ENCODE assay signal across 1 cellular context in the genomic region with DNA sequence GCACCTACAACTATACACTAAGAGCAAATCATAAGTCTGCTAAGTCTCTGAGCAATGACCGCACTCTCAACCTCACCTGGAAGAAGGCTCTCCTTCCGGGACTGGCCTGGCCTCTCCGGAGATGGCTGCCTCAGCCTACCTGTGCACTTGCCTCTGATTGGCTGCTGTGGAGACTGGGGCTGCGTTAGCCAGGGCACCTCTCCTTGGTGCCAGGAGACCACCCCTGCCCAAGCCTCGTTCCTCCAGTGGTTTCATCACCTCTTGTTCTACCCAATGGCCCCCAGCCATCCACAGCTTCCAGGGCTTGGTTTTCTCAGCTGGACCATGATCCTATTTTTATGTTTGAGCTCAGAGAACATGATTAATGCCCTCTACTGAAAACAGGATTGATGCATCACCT.
TF ChIP-seq lines count a peak whose summit lies in the region.

No MANE protein-coding gene starts in this region.

TF ChIP-seq in GM12878, 131 proteins besides CTCF, POLR2A, EP300 and RAD21 (continued from another document):
- TF ChIP-seq, protein P1, sequence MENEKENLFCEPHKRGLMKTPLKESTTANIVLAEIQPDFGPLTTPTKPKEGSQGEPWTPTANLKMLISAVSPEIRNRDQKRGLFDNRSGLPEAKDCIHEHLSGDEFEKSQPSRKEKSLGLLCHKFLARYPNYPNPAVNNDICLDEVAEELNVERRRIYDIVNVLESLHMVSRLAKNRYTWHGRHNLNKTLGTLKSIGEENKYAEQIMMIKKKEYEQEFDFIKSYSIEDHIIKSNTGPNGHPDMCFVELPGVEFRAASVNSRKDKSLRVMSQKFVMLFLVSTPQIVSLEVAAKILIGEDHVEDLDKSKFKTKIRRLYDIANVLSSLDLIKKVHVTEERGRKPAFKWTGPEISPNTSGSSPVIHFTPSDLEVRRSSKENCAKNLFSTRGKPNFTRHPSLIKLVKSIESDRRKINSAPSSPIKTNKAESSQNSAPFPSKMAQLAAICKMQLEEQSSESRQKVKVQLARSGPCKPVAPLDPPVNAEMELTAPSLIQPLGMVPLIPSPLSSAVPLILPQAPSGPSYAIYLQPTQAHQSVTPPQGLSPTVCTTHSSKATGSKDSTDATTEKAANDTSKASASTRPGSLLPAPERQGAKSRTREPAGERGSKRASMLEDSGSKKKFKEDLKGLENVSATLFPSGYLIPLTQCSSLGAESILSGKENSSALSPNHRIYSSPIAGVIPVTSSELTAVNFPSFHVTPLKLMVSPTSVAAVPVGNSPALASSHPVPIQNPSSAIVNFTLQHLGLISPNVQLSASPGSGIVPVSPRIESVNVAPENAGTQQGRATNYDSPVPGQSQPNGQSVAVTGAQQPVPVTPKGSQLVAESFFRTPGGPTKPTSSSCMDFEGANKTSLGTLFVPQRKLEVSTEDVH (IDR thresholded peaks at IDR 0.05; ENCODE audit: low read depth, partially characterized antibody), result no peak
- TF ChIP-seq NR2C1 (IDR thresholded peaks at IDR 0.05) (no peak), TBL1XR1 (IDR thresholded peaks at IDR 0.05; ENCODE audit: low read depth, low read length) (no peak), TARDBP (IDR thresholded peaks at IDR 0.05; ENCODE audit: borderline replicate concordance) (no peak), PRDM15 (CRISPR knock-in tag; IDR thresholded peaks at IDR 0.05) (no peak), RB1 (IDR thresholded peaks at IDR 0.05; ENCODE audit: borderline replicate concordance) (no peak)
- TF ChIP-seq, protein P2, sequence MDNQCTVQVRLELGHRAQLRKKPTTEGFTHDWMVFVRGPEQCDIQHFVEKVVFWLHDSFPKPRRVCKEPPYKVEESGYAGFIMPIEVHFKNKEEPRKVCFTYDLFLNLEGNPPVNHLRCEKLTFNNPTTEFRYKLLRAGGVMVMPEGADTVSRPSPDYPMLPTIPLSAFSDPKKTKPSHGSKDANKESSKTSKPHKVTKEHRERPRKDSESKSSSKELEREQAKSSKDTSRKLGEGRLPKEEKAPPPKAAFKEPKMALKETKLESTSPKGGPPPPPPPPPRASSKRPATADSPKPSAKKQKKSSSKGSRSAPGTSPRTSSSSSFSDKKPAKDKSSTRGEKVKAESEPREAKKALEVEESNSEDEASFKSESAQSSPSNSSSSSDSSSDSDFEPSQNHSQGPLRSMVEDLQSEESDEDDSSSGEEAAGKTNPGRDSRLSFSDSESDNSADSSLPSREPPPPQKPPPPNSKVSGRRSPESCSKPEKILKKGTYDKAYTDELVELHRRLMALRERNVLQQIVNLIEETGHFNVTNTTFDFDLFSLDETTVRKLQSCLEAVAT (IDR thresholded peaks at IDR 0.05), result no peak
TF ChIP-seq in GM12878: peak in this region for 0.
